Comparison of ENCODE assay signal across 22 cellular contexts in the genomic region with DNA sequence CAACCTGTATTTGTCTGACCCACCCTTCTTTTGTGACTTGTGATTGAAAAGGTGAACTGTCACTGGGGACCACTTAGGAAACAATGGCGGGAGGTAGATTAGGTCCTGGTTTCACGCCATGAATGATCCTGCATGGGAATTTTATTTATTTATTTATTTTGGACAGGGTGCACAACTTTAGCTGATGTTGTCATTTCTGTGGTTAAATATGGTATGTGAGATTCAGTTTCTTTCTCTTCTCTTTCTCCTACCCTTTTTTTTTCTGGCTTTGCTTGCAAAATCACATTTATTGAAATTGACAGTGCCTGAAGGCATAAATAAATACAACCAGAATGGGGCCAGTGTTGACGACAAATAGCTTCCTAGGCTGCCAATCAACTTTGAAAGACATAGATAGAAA. TPM values are rescaled to one million over a fixed set of nuclear protein-coding genes. Genes with fewer than 3 reads are reported as not detected.
"Had no signal": no experiment of that assay in that cellular context is flagged by ENCODE, and none has a peak within 500 bp of the region (broad histone marks: within the 10 kb centered on the region; RNA-seq: fewer than 3 reads in every experiment).

No MANE protein-coding gene starts in this region.

- H3K9me3 ChIP-seq: gastroesophageal sphincter, heart right ventricle, tibial nerve had no signal

- H3K4me3 Mint-ChIP-seq: activated T-helper 17 cell treated with anti-CD3 and anti-CD28 coated beads, Interleukin-2, amount 50 U/mL, for 72 hours; memory B cell; natural killer cell treated with Interleukin-12 subunit alpha and Interleukin-12 subunit beta and Interleukin-15 and Interleukin-18, amount 100 ng/mL, for 72 hours; stimulated activated naive B cell treated with anti-CD40 and anti-IgM and Interleukin-4, amounts not matched to agents 10 μg/mL and 1 μg/mL and 100 μg/mL, for 72 hours had no signal

- H3K27ac Mint-ChIP-seq: activated T-helper 17 cell treated with anti-CD3 and anti-CD28 coated beads, Interleukin-2, amount 50 U/mL, for 72 hours; memory B cell; natural killer cell treated with Interleukin-12 subunit alpha and Interleukin-12 subunit beta and Interleukin-15 and Interleukin-18, amount 100 ng/mL, for 72 hours; stimulated activated naive B cell treated with anti-CD40 and anti-IgM and Interleukin-4, amounts not matched to agents 10 μg/mL and 1 μg/mL and 100 μg/mL, for 72 hours had no signal

- H3K4me1 Mint-ChIP-seq: activated T-helper 17 cell treated with anti-CD3 and anti-CD28 coated beads, Interleukin-2, amount 50 U/mL, for 72 hours; memory B cell; stimulated activated naive B cell treated with anti-CD40 and anti-IgM and Interleukin-4, amounts not matched to agents 10 μg/mL and 1 μg/mL and 100 μg/mL, for 72 hours had no signal

- H3K36me3 ChIP-seq: gastroesophageal sphincter, heart right ventricle, tibial nerve had no signal

- H3K36me3 Mint-ChIP-seq: memory B cell; natural killer cell treated with Interleukin-12 subunit alpha and Interleukin-12 subunit beta and Interleukin-15 and Interleukin-18, amount 100 ng/mL, for 72 hours; stimulated activated naive B cell treated with anti-CD40 and anti-IgM and Interleukin-4, amounts not matched to agents 10 μg/mL and 1 μg/mL and 100 μg/mL, for 72 hours had no signal

- H3K4me1 ChIP-seq: gastroesophageal sphincter, heart right ventricle, tibial nerve had no signal

- H3K27ac ChIP-seq: dorsolateral prefrontal cortex, gastroesophageal sphincter, heart right ventricle, SK-N-MC, tibial nerve had no signal

- DNase-seq: activated CD4-positive, alpha-beta T cell treated with anti-CD3 and anti-CD28 coated beads for 1 hour; activated CD4-positive, alpha-beta T cell treated with anti-CD3 and anti-CD28 coated beads, Interleukin-2, amount 50 U/mL, for 48 hours; activated naive CD4-positive, alpha-beta T cell treated with Interleukin-2 at 50 U/mL for 16 hours; aorta; dorsolateral prefrontal cortex; erythroblast; heart right ventricle; stimulated activated CD4-positive, alpha-beta T cell treated with anti-CD3 and anti-CD28 coated beads, Interleukin-2, amount 100 ng/mL, for 48 hours; stimulated activated naive B cell treated with anti-CD40 and anti-IgM and Interleukin-4, amounts not matched to agents 10 μg/mL and 1 μg/mL and 100 μg/mL, for 72 hours had no signal

- H3K4me3 ChIP-seq: dorsolateral prefrontal cortex, gastroesophageal sphincter, heart right ventricle, SK-N-MC, tibial nerve had no signal

- H3K27me3 Mint-ChIP-seq: activated T-helper 17 cell treated with anti-CD3 and anti-CD28 coated beads, Interleukin-2, amount 50 U/mL, for 72 hours had no signal

- ATAC-seq: activated T-helper 17 cell treated with anti-CD3 and anti-CD28 coated beads, Interleukin-2, amount 50 U/mL, for 72 hours; gastroesophageal sphincter; heart right ventricle; left lobe of liver; natural killer cell treated with Interleukin-12 subunit alpha and Interleukin-12 subunit beta and Interleukin-15 and Interleukin-18, amount 100 ng/mL, for 72 hours; stimulated activated naive B cell treated with anti-CD40 and anti-IgM and Interleukin-4, amounts not matched to agents 10 μg/mL and 1 μg/mL and 100 μg/mL, for 72 hours had no signal

- H3K9me3 Mint-ChIP-seq: activated T-helper 17 cell treated with anti-CD3 and anti-CD28 coated beads, Interleukin-2, amount 50 U/mL, for 72 hours; memory B cell; natural killer cell treated with Interleukin-12 subunit alpha and Interleukin-12 subunit beta and Interleukin-15 and Interleukin-18, amount 100 ng/mL, for 72 hours had no signal

- H3K27me3 ChIP-seq: dorsolateral prefrontal cortex, gastroesophageal sphincter, heart right ventricle, tibial nerve had no signal

RNA-seq across cellular contexts. Expression of a gene that starts 18.0 kb away (rescaled TPM):
- total RNA-seq: activated T-helper 17 cell treated with anti-CD3 and anti-CD28 coated beads, Interleukin-2, amount 50 U/mL, for 72 hours; aorta; chondrocyte; dorsolateral prefrontal cortex; gastroesophageal sphincter; heart right ventricle; left lobe of liver; mucosa of gallbladder; natural killer cell treated with Interleukin-12 subunit alpha and Interleukin-12 subunit beta and Interleukin-15 and Interleukin-18, amount 100 ng/mL, for 72 hours; posterior vena cava; skeletal muscle tissue; subcutaneous adipose tissue; T-helper 1 cell treated with Interleukin-12 subunit alpha and Interleukin-12 subunit beta and Interleukin-4 antibody, amounts not matched to agents 30 ng/mL and 1 ng/mL, for 36 hours; tibial nerve had no signal
- polyA plus RNA-seq: aorta, heart right ventricle had no signal

RNA-seq across cellular contexts. Expression of a gene that starts 26.0 kb away (rescaled TPM):
- total RNA-seq: activated T-helper 17 cell treated with anti-CD3 and anti-CD28 coated beads, Interleukin-2, amount 50 U/mL, for 72 hours; aorta; chondrocyte; dorsolateral prefrontal cortex; gastroesophageal sphincter; heart right ventricle; left lobe of liver; natural killer cell treated with Interleukin-12 subunit alpha and Interleukin-12 subunit beta and Interleukin-15 and Interleukin-18, amount 100 ng/mL, for 72 hours; posterior vena cava; skeletal muscle tissue; subcutaneous adipose tissue; T-helper 1 cell treated with Interleukin-12 subunit alpha and Interleukin-12 subunit beta and Interleukin-4 antibody, amounts not matched to agents 30 ng/mL and 1 ng/mL, for 36 hours; tibial nerve had no signal
- polyA plus RNA-seq: aorta, heart right ventricle had no signal

RNA-seq across cellular contexts. Expression of a gene that starts 47.3 kb away (rescaled TPM):
- total RNA-seq: activated T-helper 17 cell treated with anti-CD3 and anti-CD28 coated beads, Interleukin-2, amount 50 U/mL, for 72 hours; aorta; chondrocyte; dorsolateral prefrontal cortex; gastroesophageal sphincter; heart right ventricle; left lobe of liver; mucosa of gallbladder; natural killer cell treated with Interleukin-12 subunit alpha and Interleukin-12 subunit beta and Interleukin-15 and Interleukin-18, amount 100 ng/mL, for 72 hours; posterior vena cava; skeletal muscle tissue; subcutaneous adipose tissue; T-helper 1 cell treated with Interleukin-12 subunit alpha and Interleukin-12 subunit beta and Interleukin-4 antibody, amounts not matched to agents 30 ng/mL and 1 ng/mL, for 36 hours; tibial nerve had no signal
- polyA plus RNA-seq: aorta, heart right ventricle had no signal
